12 cellular contexts compared by ENCODE assay signal in genomic region chr14:24470450-24470849, GRCh38. TPM values are rescaled to one million over a fixed set of nuclear protein-coding genes. Genes with fewer than 3 reads are reported as not detected.
"Had no signal": no experiment of that assay in that cellular context is flagged by ENCODE, and none has a peak within 500 bp of the region (broad histone marks: within the 10 kb centered on the region; RNA-seq: fewer than 3 reads in every experiment).

No MANE protein-coding gene starts in this region.

RNA-seq across cellular contexts. Expression of gene CMA1, which starts 37.6 kb away (rescaled TPM):
- total RNA-seq: activated naive CD4-positive, alpha-beta T cell treated with anti-CD3 and anti-CD28 coated beads, Interleukin-2, amount 50 U/mL, for 72 hours; activated T-cell treated with anti-CD3 and anti-CD28 coated beads, Interleukin-2, amount 50 U/mL, for 72 hours; activated T-helper 1 cell treated with anti-CD3 and anti-CD28 coated beads, Interleukin-12 subunit alpha, Interleukin-12 subunit beta, Interleukin-2, Interleukin-4 antibody, amounts not matched to agents 30 ng/mL and 10 ng/mL and 1 ng/mL, durations not matched to agents 14 hours and 24 hours and 36 hours; adrenal gland; ascending aorta; astrocyte; body of pancreas; bronchial epithelial cell; cardiac muscle cell; cerebellum; chondrocyte had no signal
- polyA plus RNA-seq: adrenal gland, aorta, cardiac muscle cell had no signal
